23 cellular contexts compared by ENCODE assay signal in genomic region chr20:32150291-32150848, GRCh38. TPM values are rescaled to one million over a fixed set of nuclear protein-coding genes. Genes with fewer than 3 reads are reported as not detected.
A peak's percentile ranks its signal among the peaks of the same experiment; 100 is the strongest.
DNase-seq lines count a peak whose midpoint lies in the region; ATAC-seq and TF ChIP-seq lines count a peak whose summit lies in the region.
"Had no signal": no experiment of that assay in that cellular context is flagged by ENCODE, and none has a peak within 500 bp of the region (broad histone marks: within the 10 kb centered on the region; RNA-seq: fewer than 3 reads in every experiment).

No MANE protein-coding gene starts in this region.

- no peak overlapping the region for H3K14ac ChIP-seq in IMR-90 (replicated peaks; ENCODE audit: low read depth, low read length)

- H4K20me1 ChIP-seq in IMR-90 (ENCODE audit: insufficient read depth, low read length) (peaks cover 11% of the 10 kb centered on the region), Karpas-422 (ENCODE audit: insufficient read depth, low read depth, low read length) (no peaks in the 10 kb centered on the region)

- H2AFZ ChIP-seq in IMR-90 (replicated peaks; ENCODE audit: low read length, poor library complexity), result peak overlapping the region; percentile 63
- H2AFZ ChIP-seq in Karpas-422 (ENCODE audit: low read length), result no peak overlapping the region
- H2AFZ ChIP-seq: PC-9 had no signal

- H3K9ac ChIP-seq in IMR-90 (ENCODE audit: low read depth, low read length) (no peak overlapping the region), endodermal cell (ENCODE audit: extremely low read depth, low read length, poor library complexity, severe bottlenecking) (no peak overlapping the region), Karpas-422 (ENCODE audit: low read length) (no peak overlapping the region)
- H3K9ac ChIP-seq: SK-N-SH had no signal

- no peak overlapping the region for H3K4me2 ChIP-seq in IMR-90 (ENCODE audit: low read depth, low read length)
- H3K4me2 ChIP-seq in Karpas-422 (ENCODE audit: low read depth, low read length, poor library complexity, severe bottlenecking), result no peak overlapping the region
- H3K4me2 ChIP-seq: PC-9, SK-N-SH had no signal

- H3K27ac Mint-ChIP-seq in CD14-positive monocyte (peak overlapping the region in 5 of 7 donors; percentile 31 to 81 (median 71)), endodermal cell (peak overlapping the region; percentile 42), progenitor cell of endocrine pancreas (peak overlapping the region; percentile 44)

- H3K79me2 ChIP-seq in Karpas-422 (ENCODE audit: low read length), result no peaks in the 10 kb centered on the region

- H3K4me1 Mint-ChIP-seq in CD14-positive monocyte (peaks cover 31% of the 10 kb centered on the region), endodermal cell (no peaks in the 10 kb centered on the region), progenitor cell of endocrine pancreas (ENCODE audit: low read depth) (no peaks in the 10 kb centered on the region)
- H3K4me1 Mint-ChIP-seq: CD4-positive, CD25-positive, alpha-beta regulatory T cell had no signal

- H3K36me3 ChIP-seq in IMR-90 (ENCODE audit: control insufficient read depth, insufficient read depth, low read length) (peaks cover 63% of the 10 kb centered on the region), endodermal cell (ENCODE audit: control insufficient read depth, insufficient read depth, low read length) (peaks cover 77% of the 10 kb centered on the region), Karpas-422 (ENCODE audit: insufficient read depth, low read length) (peaks cover 13% of the 10 kb centered on the region; the same call in 1 of the 2 replicates), uterus (no peaks in the 10 kb centered on the region)

- TF ChIP-seq POLR2A in IMR-90 (IDR thresholded peaks at IDR 0.05; ENCODE audit: low read depth, low read length), result no peak
- TF ChIP-seq POLR2A in uterus (IDR thresholded peaks at IDR 0.05), result no peak

- H3K4me3 Mint-ChIP-seq in CD14-positive monocyte (no peak overlapping the region), endodermal cell (no peak overlapping the region), progenitor cell of endocrine pancreas (ENCODE audit: low read depth) (no peak overlapping the region)
- H3K4me3 Mint-ChIP-seq: CD4-positive, CD25-positive, alpha-beta regulatory T cell had no signal

- no peak overlapping the region for H3K4ac ChIP-seq in IMR-90 (ENCODE audit: low read depth, low read length)

- no peak overlapping the region for H3K18ac ChIP-seq in IMR-90 (ENCODE audit: low read depth, low read length)

- no peak overlapping the region for H2BK120ac ChIP-seq in IMR-90 (ENCODE audit: low read depth, low read length)

- WGBS in IMR-90 (ENCODE audit: extremely low coverage in 2 of 2, insufficient read length in 1 of 2), 2 experiments, result no CpG with 5 or more reads among the region's 10 CpGs
- 96 to 100% methylated on average over 4 to 10 of the region's 10 CpGs for WGBS in endodermal cell (ENCODE audit: insufficient coverage in 1 of 2, insufficient read length in 1 of 2), 2 experiments

- no peak overlapping the region for H2BK15ac ChIP-seq in IMR-90 (ENCODE audit: low read depth, low read length)

- H4K91ac ChIP-seq in IMR-90 (ENCODE audit: insufficient read depth, low read depth, low read length), result no peak overlapping the region

- H3K27me3 ChIP-seq in IMR-90 (ENCODE audit: control insufficient read depth, insufficient read depth, low read length), result no peaks in the 10 kb centered on the region
- no peaks in the 10 kb centered on the region for H3K27me3 ChIP-seq in endodermal cell (ENCODE audit: control insufficient read depth, insufficient read depth, low read length, poor library complexity, severe bottlenecking)
- no peaks in the 10 kb centered on the region for H3K27me3 ChIP-seq in Karpas-422 (ENCODE audit: low read length)
- H3K27me3 ChIP-seq in uterus, result no peaks in the 10 kb centered on the region
- H3K27me3 ChIP-seq: BE2C had no signal

- in situ Hi-C loops in IMR-90 (cut with MboI; ENCODE audit: low sequenced_read_pairs), result no loop called here

- H3K9me1 ChIP-seq in IMR-90 (ENCODE audit: insufficient read depth, low read length), result peaks cover 20% of the 10 kb centered on the region; the same call in 1 of the 2 replicates

- no peak overlapping the region for H4K8ac ChIP-seq in IMR-90 (ENCODE audit: low read depth in 2 of 2, low read length in 2 of 2)

- no peak overlapping the region for H3K23ac ChIP-seq in IMR-90 (ENCODE audit: low read depth, low read length)

- H4K5ac ChIP-seq in IMR-90 (ENCODE audit: low read depth, low read length), result no peak overlapping the region

- no peak for DNase-seq in CD14-positive monocyte (ENCODE audit: low spot score)
- DNase-seq in IMR-90, result no peak
- DNase-seq in endodermal cell, result no peak
- no peak for DNase-seq in progenitor cell of endocrine pancreas (ENCODE audit: low spot score, unreplicated experiment)
- DNase-seq in Karpas-422, result no peak
- DNase-seq in uterus, result no peak
- DNase-seq: BE2C; CD4-positive, CD25-positive, alpha-beta regulatory T cell; DMS79 treated with DMSO at 0.1 percent for 48 hours; GOT3; KBM-7; NCI-H1092 treated with DMSO at 0.1 percent for 48 hours; NCI-H1436 treated with DMSO at 0.1 percent for 48 hours; NCI-H1930; NCI-H2227 treated with DMSO at 0.1 percent for 48 hours; NCI-H510A treated with DMSO at 0.1 percent for 48 hours; NCI-H748 treated with DMSO at 0.1 percent for 48 hours; PC-9; RPMI8226; SIG-M5; SK-N-SH had no signal

- H2BK20ac ChIP-seq in IMR-90 (ENCODE audit: low read depth, low read length), result no peak overlapping the region

- H3K4me3 ChIP-seq in IMR-90 (ENCODE audit: insufficient read depth, low read depth, low read length), result no peak overlapping the region
- H3K4me3 ChIP-seq in endodermal cell (ENCODE audit: low read length), result no peak overlapping the region
- no peak overlapping the region for H3K4me3 ChIP-seq in Karpas-422 (ENCODE audit: low read length)
- H3K4me3 ChIP-seq in uterus, result no peak overlapping the region
- H3K4me3 ChIP-seq: PC-9 had no signal

- dilution Hi-C loops in IMR-90 (cut with HindIII; ENCODE audit: low sequenced_read_pairs, unreplicated experiment), result no loop called here

- H3K79me1 ChIP-seq in IMR-90 (ENCODE audit: low read depth in 1 of 2, low read length in 2 of 2), result peaks cover 0 to 28% of the 10 kb centered on the region in 2 experiments; a peak in 2 of 4 replicates

- TF ChIP-seq CTCF in CD14-positive monocyte (IDR thresholded peaks at IDR 0.05) (no peak), IMR-90 (conservative IDR thresholded peaks at IDR 0.05; ENCODE audit: low read depth, low read length) (no peak), endodermal cell (conservative IDR thresholded peaks at IDR 0.05) (no peak), progenitor cell of endocrine pancreas (IDR thresholded peaks at IDR 0.05; ENCODE audit: unreplicated experiment) (no peak), uterus (IDR thresholded peaks at IDR 0.05) (no peak)

- POLR2A ChIA-PET in IMR-90 (lab: Charles Lee; ENCODE audit: unreplicated experiment), result interaction anchor here (0.6 kb wide), 2 partner anchors 34 to 315 kb away, joined by 5 to 7 read pairs; no protein-coding TSS in a partner anchor

- H2AK9ac ChIP-seq in IMR-90 (replicated peaks; ENCODE audit: low read depth, low read length, poor library complexity), result peak overlapping the region; percentile 65

- H3K9me3 ChIP-seq in IMR-90 (ENCODE audit: control insufficient read depth, insufficient read depth, low read length), result no peaks in the 10 kb centered on the region
- H3K9me3 ChIP-seq in endodermal cell (ENCODE audit: control insufficient read depth, low read length), result no peaks in the 10 kb centered on the region
- H3K9me3 ChIP-seq in Karpas-422 (ENCODE audit: low read length), result no peaks in the 10 kb centered on the region
- no peaks in the 10 kb centered on the region for H3K9me3 ChIP-seq in uterus
- H3K9me3 ChIP-seq: BE2C, SK-N-SH had no signal

- H3K27me3 Mint-ChIP-seq in CD14-positive monocyte (ENCODE audit: low read depth in 3 of 3), result peaks cover 0 to 4% (median 0%) of the 10 kb centered on the region in 3 donors
- H3K27me3 Mint-ChIP-seq in endodermal cell (ENCODE audit: insufficient read depth), result no peaks in the 10 kb centered on the region
- no peaks in the 10 kb centered on the region for H3K27me3 Mint-ChIP-seq in progenitor cell of endocrine pancreas
- H3K27me3 Mint-ChIP-seq: CD4-positive, CD25-positive, alpha-beta regulatory T cell had no signal

- H2AK5ac ChIP-seq in IMR-90 (ENCODE audit: low read depth, low read length), result no peak overlapping the region

- TF ChIP-seq RAD21 in IMR-90 (IDR thresholded peaks at IDR 0.05; ENCODE audit: low read length), result no peak

- no TSS peak for BruUV-seq in IMR-90 (replicated peaks; lab: Mats Ljungman, UMichigan)

- H3K4me1 ChIP-seq in IMR-90 (ENCODE audit: control insufficient read depth, insufficient read depth, low read length) (peaks cover 5% of the 10 kb centered on the region; the same call in 1 of the 2 replicates), endodermal cell (ENCODE audit: control insufficient read depth, insufficient read depth, low read length) (peaks cover under 1% of the 10 kb centered on the region), Karpas-422 (ENCODE audit: low read length) (no peaks in the 10 kb centered on the region), uterus (no peaks in the 10 kb centered on the region)
- H3K4me1 ChIP-seq: BE2C had no signal

- H2BK5ac ChIP-seq in IMR-90 (ENCODE audit: low read depth, low read length, poor library complexity, severe bottlenecking), result no peak overlapping the region

- H3K56ac ChIP-seq in IMR-90 (ENCODE audit: extremely low read depth, insufficient read depth, low read length), result no peak overlapping the region

- ATAC-seq in IMR-90 (ENCODE audit: low read depth) (no peak), HG03025 (IDR thresholded peaks at IDR 0.05; ENCODE audit: low FRiP score, unreplicated experiment) (no peak)
- ATAC-seq: HCT116 had no signal

- intact Hi-C loops in CD14-positive monocyte (cut with micrococcal nuclease) (no loop called here), IMR-90 (cut with micrococcal nuclease) (no loop called here), uterus (cut with DNase I; ENCODE audit: low total_unique reads) (no loop called here)

- CTCF ChIA-PET in IMR-90 (lab: Yijun Ruan, JAX), result no interaction called here

- peaks cover 82 to 97% of the 10 kb centered on the region in 2 donors for H3K36me3 Mint-ChIP-seq in CD14-positive monocyte
- peaks cover 84% of the 10 kb centered on the region for H3K36me3 Mint-ChIP-seq in endodermal cell (ENCODE audit: low read depth)
- H3K36me3 Mint-ChIP-seq in progenitor cell of endocrine pancreas (ENCODE audit: insufficient read depth), result peaks cover 55% of the 10 kb centered on the region

- no peaks in the 10 kb centered on the region for H3K9me2 ChIP-seq in Karpas-422 (replicated peaks; ENCODE audit: insufficient read depth, low read length)
- H3K9me2 ChIP-seq: SK-N-SH had no signal

- H3K9me3 Mint-ChIP-seq in CD14-positive monocyte, result peaks cover 0 to 2% (median 0%) of the 10 kb centered on the region in 7 donors
- no peaks in the 10 kb centered on the region for H3K9me3 Mint-ChIP-seq in endodermal cell
- no peaks in the 10 kb centered on the region for H3K9me3 Mint-ChIP-seq in progenitor cell of endocrine pancreas (ENCODE audit: low read depth)
- H3K9me3 Mint-ChIP-seq: CD4-positive, CD25-positive, alpha-beta regulatory T cell had no signal

- no peak overlapping the region for H3K27ac ChIP-seq in IMR-90 (ENCODE audit: insufficient read depth, low read length)
- no peak overlapping the region for H3K27ac ChIP-seq in endodermal cell (ENCODE audit: low read depth, low read length)
- no peak overlapping the region for H3K27ac ChIP-seq in Karpas-422 (ENCODE audit: low read length)
- no peak overlapping the region for H3K27ac ChIP-seq in uterus
- H3K27ac ChIP-seq: PC-9 had no signal

RNA-seq across cellular contexts. Expression of gene TM9SF4, which starts 40.9 kb away (rescaled TPM):
- polyA plus RNA-seq in CD14-positive monocyte, result 10 to 100 TPM; 49.7 to 78.5 TPM
- 31.1 and 35.3 TPM in 2 replicates for total RNA-seq in IMR-90 (2012; rRNA removed)
- 59.1 and 62.0 TPM in 2 replicates for polyA plus RNA-seq in IMR-90 (2012; rRNA removed)
- 32.6 and 42.6 TPM in 2 replicates for polyA plus RNA-seq in IMR-90 (2012; cell fraction: cytosol; rRNA removed)
- polyA plus RNA-seq in IMR-90 (2012; cell fraction: nucleus; rRNA removed; ENCODE audit: low replicate concordance), result 54.6 and 63.8 TPM in 2 replicates
- total RNA-seq in endodermal cell, result 10 to 100 TPM; 77.2 to 84.8 TPM
- polyA plus RNA-seq in endodermal cell (2013, experiment 1 of 2), result 46.0 TPM
- 44.3 TPM for polyA plus RNA-seq in endodermal cell (2013, experiment 2 of 2)
- total RNA-seq in progenitor cell of endocrine pancreas, result 88.7 and 92.9 TPM in 2 replicates
- total RNA-seq in Karpas-422 (2014; rRNA removed; shearing (Covaris generic); ENCODE audit: low replicate concordance), result 22.5 and 25.0 TPM in 2 replicates
- 10 to 100 TPM; 15.9 to 49.0 (median 28.1) TPM for total RNA-seq in uterus

RNA-seq across cellular contexts. Expression of gene PLAGL2, which starts 57.2 kb away (rescaled TPM):
- polyA plus RNA-seq in CD14-positive monocyte (10 to 100 TPM in 1 of 2 donors, 1 to 10 TPM in 1; 6.2 to 14.7 TPM), IMR-90 (2012; rRNA removed) (7.5 and 7.7 TPM in 2 replicates)
- total RNA-seq in IMR-90 (2012; rRNA removed) (2.9 and 3.1 TPM in 2 replicates), endodermal cell (10 to 100 TPM; 25.5 to 34.5 TPM), progenitor cell of endocrine pancreas (57.1 and 59.3 TPM in 2 replicates), uterus (10 to 100 TPM in 1 of 4 donors, 1 to 10 TPM in 3; 2.3 to 15.0 (median 4.9) TPM)
- 3.8 and 4.2 TPM in 2 replicates for polyA plus RNA-seq in IMR-90 (2012; cell fraction: cytosol; rRNA removed)
- polyA plus RNA-seq in IMR-90 (2012; cell fraction: nucleus; rRNA removed; ENCODE audit: low replicate concordance), result 6.0 and 7.6 TPM in 2 replicates
- polyA plus RNA-seq in endodermal cell (2013, experiment 1 of 2), result 30.1 TPM
- polyA plus RNA-seq in endodermal cell (2013, experiment 2 of 2), result 26.0 TPM
- total RNA-seq in Karpas-422 (2014; rRNA removed; shearing (Covaris generic); ENCODE audit: low replicate concordance), result 19.2 and 30.5 TPM in 2 replicates

RNA-seq across cellular contexts. Expression of gene POFUT1, which starts 57.3 kb away (rescaled TPM):
- polyA plus RNA-seq in CD14-positive monocyte (10 to 100 TPM; 11.8 to 22.8 TPM), IMR-90 (2012; rRNA removed) (35.4 and 41.1 TPM in 2 replicates)
- total RNA-seq in IMR-90 (2012; rRNA removed) (23.1 and 25.5 TPM in 2 replicates), endodermal cell (10 to 100 TPM; 43.9 to 44.8 TPM), progenitor cell of endocrine pancreas (48.7 and 49.8 TPM in 2 replicates), uterus (10 to 100 TPM; 11.2 to 47.1 (median 23.3) TPM)
- polyA plus RNA-seq in IMR-90 (2012; cell fraction: cytosol; rRNA removed), result 25.5 and 26.9 TPM in 2 replicates
- polyA plus RNA-seq in IMR-90 (2012; cell fraction: nucleus; rRNA removed; ENCODE audit: low replicate concordance), result 17.8 and 18.6 TPM in 2 replicates
- 27.7 TPM for polyA plus RNA-seq in endodermal cell (2013, experiment 1 of 2)
- polyA plus RNA-seq in endodermal cell (2013, experiment 2 of 2), result 25.8 TPM
- total RNA-seq in Karpas-422 (2014; rRNA removed; shearing (Covaris generic); ENCODE audit: low replicate concordance), result 16.7 and 25.8 TPM in 2 replicates
